Comparison of ENCODE assay signal across 15 cellular contexts in the genomic region with DNA sequence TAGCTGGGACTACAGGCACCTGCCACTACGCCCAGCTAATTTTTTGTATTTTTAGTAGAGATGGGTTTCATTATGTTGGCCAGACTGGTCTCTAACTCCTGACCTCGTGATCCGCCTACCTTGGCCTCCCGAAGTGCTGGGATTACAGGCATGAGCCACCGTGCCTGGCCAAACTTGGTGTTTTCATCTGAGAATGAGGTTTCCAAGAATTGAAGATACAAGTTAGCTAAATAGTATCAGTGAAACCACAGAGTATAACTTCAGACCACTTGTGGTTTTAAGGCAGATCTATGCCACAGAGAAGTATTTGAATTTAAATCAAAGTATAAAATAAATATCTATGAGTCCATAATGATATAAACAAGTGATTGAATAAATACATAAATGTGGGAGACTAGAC.
DNase-seq lines count a peak whose midpoint lies in the region; ATAC-seq lines count a peak whose summit lies in the region.
"Had no signal": no experiment of that assay in that cellular context is flagged by ENCODE, and none has a peak within 500 bp of the region (broad histone marks: within the 10 kb centered on the region; RNA-seq: fewer than 3 reads in every experiment).

No MANE protein-coding gene starts in this region.

- no peak overlapping the region for H3K27ac Mint-ChIP-seq in activated CD4-positive, alpha-beta T cell treated with anti-CD3 and anti-CD28 coated beads, Interleukin-2, amount 10 ng/mL, durations not matched to agents 7 days and 5 days
- no peak overlapping the region for H3K27ac Mint-ChIP-seq in activated naive CD8-positive, alpha-beta T cell treated with anti-CD3 and anti-CD28 coated beads, Interleukin-2, amount 50 U/mL, for 24 hours

- peaks cover 4% of the 10 kb centered on the region for H3K27me3 Mint-ChIP-seq in activated CD4-positive, alpha-beta T cell treated with anti-CD3 and anti-CD28 coated beads, Interleukin-2, amount 10 ng/mL, durations not matched to agents 7 days and 5 days
- H3K27me3 Mint-ChIP-seq in activated naive CD8-positive, alpha-beta T cell treated with anti-CD3 and anti-CD28 coated beads, Interleukin-2, amount 50 U/mL, for 24 hours: peaks cover 3% of the 10 kb centered on the region

- peak; percentile 29 for DNase-seq in activated CD4-positive, alpha-beta T cell treated with anti-CD3 and anti-CD28 coated beads for 48 hours
- DNase-seq in activated CD4-positive, alpha-beta T cell treated with anti-CD3 and anti-CD28 coated beads, Interleukin-2, amount 10 ng/mL, durations not matched to agents 7 days and 5 days: no peak
- peak; percentile 5 for DNase-seq in stimulated activated CD4-positive, alpha-beta T cell treated with anti-CD3 and anti-CD28 coated beads, Interleukin-4, amount 100 ng/mL, for 24 hours
- no peak for DNase-seq in stimulated activated CD4-positive, alpha-beta T cell treated with anti-CD3 and anti-CD28 coated beads, Interleukin-4, amount 100 ng/mL, for 4 hours
- peak; percentile 34 for DNase-seq in activated naive CD8-positive, alpha-beta T cell treated with anti-CD3 and anti-CD28 coated beads, Interleukin-2, amount 50 U/mL, for 24 hours
- DNase-seq in NCI-H1092 (lab: John Stamatoyannopoulos, UW): no peak
- no peak for DNase-seq in NCI-H1417 treated with DMSO at 0.1 percent for 48 hours (lab: John Stamatoyannopoulos, UW)
- DNase-seq: DMS 273 treated with DMSO at 0.1 percent for 48 hours, GF-D8, GOT3, NCI-H2029, NCI-H2171 treated with DMSO at 0.1 percent for 48 hours, NCI-H446 treated with DMSO at 0.1 percent for 48 hours, NCI-H748 treated with DMSO at 0.1 percent for 48 hours had no signal

- peaks cover 14% of the 10 kb centered on the region for H3K9me3 Mint-ChIP-seq in activated CD4-positive, alpha-beta T cell treated with anti-CD3 and anti-CD28 coated beads, Interleukin-2, amount 10 ng/mL, durations not matched to agents 7 days and 5 days
- peaks cover 9% of the 10 kb centered on the region for H3K9me3 Mint-ChIP-seq in activated naive CD8-positive, alpha-beta T cell treated with anti-CD3 and anti-CD28 coated beads, Interleukin-2, amount 50 U/mL, for 24 hours

- H3K4me1 Mint-ChIP-seq in activated CD4-positive, alpha-beta T cell treated with anti-CD3 and anti-CD28 coated beads, Interleukin-2, amount 10 ng/mL, durations not matched to agents 7 days and 5 days: peaks cover 21% of the 10 kb centered on the region
- H3K4me1 Mint-ChIP-seq in activated naive CD8-positive, alpha-beta T cell treated with anti-CD3 and anti-CD28 coated beads, Interleukin-2, amount 50 U/mL, for 24 hours: peaks cover 65% of the 10 kb centered on the region

- ATAC-seq in activated naive CD8-positive, alpha-beta T cell treated with anti-CD3 and anti-CD28 coated beads, Interleukin-2, amount 50 U/mL, for 24 hours: peak; percentile 59
- ATAC-seq in HG02798 (IDR thresholded peaks at IDR 0.05; ENCODE audit: poor library complexity, unreplicated experiment): no peak

- no peak overlapping the region for H3K4me3 Mint-ChIP-seq in activated CD4-positive, alpha-beta T cell treated with anti-CD3 and anti-CD28 coated beads, Interleukin-2, amount 10 ng/mL, durations not matched to agents 7 days and 5 days
- H3K4me3 Mint-ChIP-seq in activated naive CD8-positive, alpha-beta T cell treated with anti-CD3 and anti-CD28 coated beads, Interleukin-2, amount 50 U/mL, for 24 hours: no peak overlapping the region

- peaks cover 15% of the 10 kb centered on the region for H3K36me3 Mint-ChIP-seq in activated CD4-positive, alpha-beta T cell treated with anti-CD3 and anti-CD28 coated beads, Interleukin-2, amount 10 ng/mL, durations not matched to agents 7 days and 5 days (ENCODE audit: low read depth)
- H3K36me3 Mint-ChIP-seq in activated naive CD8-positive, alpha-beta T cell treated with anti-CD3 and anti-CD28 coated beads, Interleukin-2, amount 50 U/mL, for 24 hours (ENCODE audit: low read depth): peaks cover 12% of the 10 kb centered on the region

- POLR2A ChIA-PET in activated CD4-positive, alpha-beta T cell treated with anti-CD3 and anti-CD28 coated beads, Interleukin-2, amount 10 ng/mL, durations not matched to agents 7 days and 5 days (lab: Charles Lee): no interaction called here

- CTCF ChIA-PET in activated CD4-positive, alpha-beta T cell treated with anti-CD3 and anti-CD28 coated beads, Interleukin-2, amount 10 ng/mL, durations not matched to agents 7 days and 5 days (lab: Charles Lee): no interaction called here

Comparison
In these comparisons a context has a peak if more than half of its experiments do, and no peak if none do; other contexts are left out.
1. DNase-seq: peak in activated CD4-positive, alpha-beta T cell treated with anti-CD3 and anti-CD28 coated beads for 48 hours (single experiment), stimulated activated CD4-positive, alpha-beta T cell treated with anti-CD3 and anti-CD28 coated beads, Interleukin-4, amount 100 ng/mL, for 24 hours (single experiment) and activated naive CD8-positive, alpha-beta T cell treated with anti-CD3 and anti-CD28 coated beads, Interleukin-2, amount 50 U/mL, for 24 hours (single experiment); none in activated CD4-positive, alpha-beta T cell treated with anti-CD3 and anti-CD28 coated beads, Interleukin-2, amount 10 ng/mL, durations not matched to agents 7 days and 5 days (single experiment), stimulated activated CD4-positive, alpha-beta T cell treated with anti-CD3 and anti-CD28 coated beads, Interleukin-4, amount 100 ng/mL, for 4 hours (0 of 2), NCI-H1092 (single experiment) and NCI-H1417 treated with DMSO at 0.1 percent for 48 hours (single experiment).